In the genomic region with DNA sequence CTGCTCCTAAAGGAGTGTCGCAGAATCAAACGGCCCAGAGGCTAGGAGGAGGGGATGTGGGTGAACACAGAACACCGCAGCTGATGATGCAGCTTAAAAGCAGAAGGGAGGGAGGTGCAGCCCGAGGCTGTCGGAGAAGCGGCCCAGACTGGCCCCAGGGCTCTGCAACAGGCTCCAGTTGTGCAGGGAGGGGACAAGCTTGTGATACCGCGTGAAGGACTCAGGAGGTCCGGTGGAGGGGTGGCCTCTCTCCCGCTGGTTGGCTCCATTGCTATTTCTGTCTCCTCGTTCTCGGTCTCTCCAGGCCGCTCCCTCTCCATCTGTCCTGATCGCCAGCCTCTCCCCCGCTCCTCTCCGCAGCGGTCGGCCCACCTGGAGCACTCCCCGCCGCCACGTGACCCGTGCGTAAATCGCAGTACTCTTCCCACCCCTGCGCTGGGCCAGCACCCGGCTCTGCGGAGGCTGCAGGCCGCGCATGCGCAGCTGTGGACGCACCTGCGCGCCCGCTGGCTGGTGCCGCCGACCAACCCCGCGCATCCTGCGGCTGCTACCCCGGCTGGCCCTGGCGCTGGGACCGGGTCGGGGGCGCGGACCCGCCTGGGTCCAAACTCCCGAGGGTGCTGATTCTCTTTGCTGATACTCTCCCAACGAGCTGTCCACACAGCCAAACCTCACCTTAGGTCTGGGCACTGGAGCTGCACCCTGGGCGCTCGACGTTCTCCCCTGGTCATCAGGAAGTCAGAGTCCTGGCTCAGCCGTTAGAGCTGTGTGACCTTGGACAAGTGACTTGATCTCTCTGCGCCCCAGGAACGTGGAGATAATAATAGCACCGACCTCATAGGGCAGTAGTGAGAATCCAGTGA, we compare ENCODE assay signal across 8 cellular contexts. TPM values are rescaled to one million over a fixed set of nuclear protein-coding genes. Genes with fewer than 3 reads are reported as not detected.
A peak's percentile ranks its signal among the peaks of the same experiment; 100 is the strongest.
DNase-seq lines count a peak whose midpoint lies in the region; ATAC-seq and TF ChIP-seq lines count a peak whose summit lies in the region.

No MANE protein-coding gene starts in this region.

- no peaks in the 10 kb centered on the region for H3K9me3 ChIP-seq in Panc1 (ENCODE audit: control insufficient read depth, insufficient read depth, low read depth, low read length)

- H3K27me3 Mint-ChIP-seq in natural killer cell treated with Interleukin-12 subunit alpha and Interleukin-12 subunit beta and Interleukin-15 and Interleukin-18, amount 100 ng/mL, for 72 hours, result peaks cover 13 to 26% of the 10 kb centered on the region in 2 donors

- H3K4me1 Mint-ChIP-seq in natural killer cell treated with Interleukin-12 subunit alpha and Interleukin-12 subunit beta and Interleukin-15 and Interleukin-18, amount 100 ng/mL, for 72 hours (ENCODE audit: low read depth in 2 of 2), result peaks cover 19 to 30% of the 10 kb centered on the region in 2 donors

- peak; percentile 96 for DNase-seq in COLO668 (lab: John Stamatoyannopoulos, UW; ENCODE audit: unreplicated experiment)
- DNase-seq in Jurkat, Clone E6-1 (ENCODE audit: low read depth, low spot score), result peak; percentile 81
- DNase-seq in Panc1 (ENCODE audit: low read depth, low spot score), result no peak
- DNase-seq in activated T-helper 1 cell treated with anti-CD3 and anti-CD28 coated beads, Interleukin-2, amount 50 U/mL, for 16 hours (ENCODE audit: low read depth in 1 of 2, low spot score in 1 of 2), result peak; percentile 48 to 70
- DNase-seq in fibroblast of mammary gland (ENCODE audit: low read depth), result peak; percentile 41
- DNase-seq in natural killer cell treated with Interleukin-12 subunit alpha and Interleukin-12 subunit beta and Interleukin-15 and Interleukin-18, amount 100 ng/mL, for 72 hours (ENCODE audit: low spot score), result peak; percentile 76
- DNase-seq in stimulated activated naive CD4-positive, alpha-beta T cell (lab: John Stamatoyannopoulos, UW), result peak; percentile 58 to 81 (median 73)

- H3K27ac Mint-ChIP-seq in natural killer cell treated with Interleukin-12 subunit alpha and Interleukin-12 subunit beta and Interleukin-15 and Interleukin-18, amount 100 ng/mL, for 72 hours, result no peak overlapping the region

- in situ Hi-C loops in Panc1 (cut with HindIII; ENCODE audit: low pct_unique_long_range_greater_than_20kb, low sequenced_read_pairs), result no loop called here

- peaks cover 22% of the 10 kb centered on the region for H3K4me1 ChIP-seq in Panc1 (ENCODE audit: control insufficient read depth, insufficient read depth, low read length)

- peak; percentile 82 for ATAC-seq in Panc1
- peak; percentile 61 to 64 for ATAC-seq in natural killer cell treated with Interleukin-12 subunit alpha and Interleukin-12 subunit beta and Interleukin-15 and Interleukin-18, amount 100 ng/mL, for 72 hours
- ATAC-seq in HG02870 (IDR thresholded peaks at IDR 0.05; ENCODE audit: unreplicated experiment), result no peak

- POLR2A ChIA-PET in Panc1 (lab: Charles Lee), result interaction anchor here (0.6 to 0.8 kb wide), 3 partner anchors 9 to 162 kb away, joined by 3 to 4 read pairs (median 3); no protein-coding TSS in a partner anchor

- no TSS peak for BruUV-seq in Panc1 (replicated peaks; lab: Mats Ljungman, UMichigan)

- intact Hi-C loops in Panc1 (cut with micrococcal nuclease; ENCODE audit: unreplicated experiment), result no loop called here

- CTCF ChIA-PET in Panc1 (lab: Charles Lee), result no interaction called here

- H3K4me3 ChIP-seq in Jurkat, Clone E6-1 (ENCODE audit: low read length), result peak overlapping the region; percentile 66
- H3K4me3 ChIP-seq in Panc1 (ENCODE audit: low read depth in 2 of 2, low read length in 2 of 2) (peak overlapping the region; percentile 47 to 61), fibroblast of mammary gland (ENCODE audit: control insufficient read depth, low read depth, low read length) (peak overlapping the region; percentile 31)

- peak overlapping the region; percentile 87 for H3K27ac ChIP-seq in Panc1 (ENCODE audit: low read length)

- H3K36me3 Mint-ChIP-seq in natural killer cell treated with Interleukin-12 subunit alpha and Interleukin-12 subunit beta and Interleukin-15 and Interleukin-18, amount 100 ng/mL, for 72 hours, result no peaks in the 10 kb centered on the region

- TF ChIP-seq CTCF in Panc1 (IDR thresholded peaks at IDR 0.05), result no peak
- TF ChIP-seq CTCF in fibroblast of mammary gland (conservative IDR thresholded peaks at IDR 0.05; ENCODE audit: control insufficient read depth, insufficient read depth, low read depth, low read length), result no peak

- H3K27me3 ChIP-seq in Panc1 (ENCODE audit: control insufficient read depth, insufficient read depth, low read length), result no peaks in the 10 kb centered on the region

- no peaks in the 10 kb centered on the region for H3K9me3 Mint-ChIP-seq in natural killer cell treated with Interleukin-12 subunit alpha and Interleukin-12 subunit beta and Interleukin-15 and Interleukin-18, amount 100 ng/mL, for 72 hours

- H3K36me3 ChIP-seq in Panc1 (ENCODE audit: control insufficient read depth, insufficient read depth, low read length), result no peaks in the 10 kb centered on the region

- peak overlapping the region; percentile 79 for H3K4me3 Mint-ChIP-seq in natural killer cell treated with Interleukin-12 subunit alpha and Interleukin-12 subunit beta and Interleukin-15 and Interleukin-18, amount 100 ng/mL, for 72 hours

RNA-seq across cellular contexts. Expression of gene STXBP1, which starts 3.7 kb away (rescaled TPM):
- polyA plus RNA-seq in Jurkat, Clone E6-1 (2012; ENCODE audit: insufficient read depth, insufficient read length), result 50.2 TPM
- total RNA-seq in Panc1 (2021; ENCODE audit: unreplicated experiment), result 67.5 TPM
- 62.5 TPM for polyA plus RNA-seq in Panc1 (2012; ENCODE audit: insufficient read length)
- total RNA-seq in natural killer cell treated with Interleukin-12 subunit alpha and Interleukin-12 subunit beta and Interleukin-15 and Interleukin-18, amount 100 ng/mL, for 72 hours, result 1 to 10 TPM; 4.0 to 8.1 TPM
